In the genomic region with DNA sequence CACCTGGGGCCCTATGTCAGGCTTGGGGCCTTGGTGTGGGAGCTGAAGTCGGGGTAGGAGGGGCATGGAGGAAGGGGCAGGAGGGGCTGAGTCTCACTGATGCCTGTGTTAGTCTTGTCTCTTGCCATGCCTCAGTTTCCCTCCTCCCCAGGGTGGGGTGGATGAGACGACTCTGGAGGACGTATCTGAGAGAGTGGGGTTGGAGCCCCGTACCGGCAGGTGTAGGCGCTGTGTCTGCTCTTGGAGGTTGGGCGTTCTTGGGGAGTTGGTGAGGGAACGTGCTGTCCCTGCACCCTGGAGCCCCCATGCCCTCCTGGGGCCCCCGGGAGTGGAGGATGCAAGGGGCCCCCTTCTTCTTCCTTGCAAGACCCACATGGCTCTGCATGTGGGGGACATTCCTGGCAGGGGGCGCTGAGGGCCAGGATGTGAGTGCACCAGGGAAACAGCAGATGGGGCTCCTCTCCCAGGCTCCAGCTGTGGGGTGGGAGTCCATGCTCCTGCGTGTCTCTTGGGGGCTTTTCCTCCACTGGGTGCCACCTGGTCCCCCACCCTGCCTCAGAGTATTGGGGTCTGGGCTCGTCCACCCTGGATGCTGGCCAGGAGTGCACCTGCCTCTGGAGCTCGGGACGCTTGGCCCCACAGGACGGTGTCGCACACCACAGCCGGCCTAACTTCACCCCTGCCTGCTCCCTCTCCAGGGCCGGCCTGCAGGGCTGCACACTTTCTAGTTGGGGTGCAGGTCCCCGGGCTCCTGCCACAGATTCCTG, we compare ENCODE assay signal across 8 cellular contexts. TPM values are rescaled to one million over a fixed set of nuclear protein-coding genes. Genes with fewer than 3 reads are reported as not detected.
A peak's percentile ranks its signal among the peaks of the same experiment; 100 is the strongest.
DNase-seq lines count a peak whose midpoint lies in the region; ATAC-seq and TF ChIP-seq lines count a peak whose summit lies in the region.

No MANE protein-coding gene starts in this region.

- TF ChIP-seq CTCF in GM13976 (IDR thresholded peaks at IDR 0.05; ENCODE audit: borderline replicate concordance, control extremely low read depth, extremely low read depth, insufficient read depth, missing control alignments) (peak; percentile 72), choroid plexus epithelial cell (conservative IDR thresholded peaks at IDR 0.05; ENCODE audit: low read depth, low read length) (peak; percentile 71), neural crest cell (conservative IDR thresholded peaks at IDR 0.05) (peak; percentile 45)

- H3K4me3 ChIP-seq in choroid plexus epithelial cell (ENCODE audit: low read depth, low read length), result no peak overlapping the region

- DNase-seq in GM13976 (ENCODE audit: low spot score) (peak; percentile 75), T-helper 1 cell (peak in 4 of 5 donors; percentile 32 to 51 (median 36)), choroid plexus epithelial cell (ENCODE audit: low read depth) (peak; percentile 50), neural crest cell (ENCODE audit: low read depth, low spot score) (no peak), T-helper 9 cell (no peak), GM03348 (ENCODE audit: low spot score) (no peak)

- H3K4me3 Mint-ChIP-seq in neural crest cell, result no peak overlapping the region

- no peak overlapping the region for H3K27ac Mint-ChIP-seq in neural crest cell (ENCODE audit: unreplicated experiment)

- no peaks in the 10 kb centered on the region for H3K27me3 Mint-ChIP-seq in neural crest cell (ENCODE audit: low read depth)

- H3K36me3 Mint-ChIP-seq in neural crest cell (ENCODE audit: low read depth), result no peaks in the 10 kb centered on the region

- no peak for ATAC-seq in HG03175 (IDR thresholded peaks at IDR 0.05; ENCODE audit: unreplicated experiment)
- ATAC-seq in HG03521 (IDR thresholded peaks at IDR 0.05; ENCODE audit: unreplicated experiment), result no peak

- H3K4me1 Mint-ChIP-seq in neural crest cell, result peaks cover 4% of the 10 kb centered on the region

- H3K9me3 Mint-ChIP-seq in neural crest cell, result no peaks in the 10 kb centered on the region

- in situ Hi-C loops in GM13976 (cut with MboI; ENCODE audit: low sequenced_read_pairs, unreplicated experiment), result no loop called here

RNA-seq across cellular contexts. Expression of a gene that starts 1.4 kb away (rescaled TPM):
- 0.61 TPM in 2 replicates for total RNA-seq in neural crest cell

RNA-seq across cellular contexts. Expression of a gene that starts 24.7 kb away (rescaled TPM):
- 90.9 and 92.2 TPM in 2 replicates for total RNA-seq in neural crest cell

RNA-seq across cellular contexts. Expression of a gene that starts 28.4 kb away (rescaled TPM):
- total RNA-seq in neural crest cell, result 62.5 and 65.5 TPM in 2 replicates

RNA-seq across cellular contexts. Expression of a gene that starts 31.8 kb away (rescaled TPM):
- 51.3 and 58.9 TPM in 2 replicates for total RNA-seq in neural crest cell

Comparison
In these comparisons a context has a peak if more than half of its experiments do, and no peak if none do; other contexts are left out.
1. DNase-seq: peak in GM13976 (single experiment), T-helper 1 cell (4 of 5) and choroid plexus epithelial cell (single experiment); none in neural crest cell (single experiment), T-helper 9 cell (single experiment) and GM03348 (single experiment).
2. Peak in every context shown above with its lines, with median percentiles within 50 percentile points of each other: CTCF ChIP-seq.